1 cellular context compared by ENCODE assay signal in genomic region chr5:345404-346195, GRCh38.
TF ChIP-seq lines count a peak whose summit lies in the region.

No MANE protein-coding gene starts in this region.

TF ChIP-seq in HEK293, 187 proteins besides CTCF, POLR2A, EP300 and RAD21 (continued from another document and continues in another):
- TF ChIP-seq ZBTB44 (tag by site-specific recombination; IDR thresholded peaks at IDR 0.05) (peak; percentile 34; the same call in 1 of the 2 replicates), ZNF24 (tag by site-specific recombination; IDR thresholded peaks at IDR 0.05) (no peak), ATF2 (tag by site-specific recombination; IDR thresholded peaks at IDR 0.05; ENCODE audit: low read depth) (no peak), ZNF843 (tag by site-specific recombination; IDR thresholded peaks at IDR 0.05) (no peak), YY2 (tag by site-specific recombination; IDR thresholded peaks at IDR 0.05) (no peak), MZF1 (tag by site-specific recombination; IDR thresholded peaks at IDR 0.05; ENCODE audit: borderline replicate concordance) (no peak), ZNF184 (tag by site-specific recombination; IDR thresholded peaks at IDR 0.05) (no peak), ZFP3 (tag by site-specific recombination; IDR thresholded peaks at IDR 0.05; ENCODE audit: low read depth) (no peak), ZNF157 (tag by site-specific recombination; IDR thresholded peaks at IDR 0.05) (no peak), ZNF391 (tag by site-specific recombination; IDR thresholded peaks at IDR 0.05; ENCODE audit: borderline replicate concordance, low read depth) (no peak), MEIS1 (CRISPR knock-in tag; IDR thresholded peaks at IDR 0.05; ENCODE audit: borderline replicate concordance) (no peak), REPIN1 (tag by site-specific recombination; IDR thresholded peaks at IDR 0.05; ENCODE audit: low read depth) (no peak), ZBTB20 (tag by site-specific recombination; IDR thresholded peaks at IDR 0.05) (no peak), ZNF169 (tag by site-specific recombination; IDR thresholded peaks at IDR 0.05) (no peak), ZNF600 (tag by site-specific recombination; IDR thresholded peaks at IDR 0.05) (no peak), ZNF660 (tag by site-specific recombination; IDR thresholded peaks at IDR 0.05) (no peak), ZNF692 (tag by site-specific recombination; IDR thresholded peaks at IDR 0.05) (no peak), ZNF677 (tag by site-specific recombination; IDR thresholded peaks at IDR 0.05) (no peak), ZNF473 (tag by site-specific recombination; IDR thresholded peaks at IDR 0.05) (peak; percentile 73; the same call in 1 of the 2 replicates), ZNF585B (tag by site-specific recombination; IDR thresholded peaks at IDR 0.05) (no peak), KLF8 (tag by site-specific recombination; IDR thresholded peaks at IDR 0.05) (no peak), SP3 (tag by site-specific recombination; IDR thresholded peaks at IDR 0.05) (no peak), ZNF548 (tag by site-specific recombination; IDR thresholded peaks at IDR 0.05) (no peak), ZNF658 (tag by site-specific recombination; IDR thresholded peaks at IDR 0.05) (no peak), SP2 (tag by site-specific recombination; IDR thresholded peaks at IDR 0.05) (no peak), ZNF501 (tag by site-specific recombination; IDR thresholded peaks at IDR 0.05) (no peak), ZNF791 (tag by site-specific recombination; IDR thresholded peaks at IDR 0.05) (0 out of 2 replicates have a peak, but pooled peaks have one; percentile 40), ZNF544 (tag by site-specific recombination; IDR thresholded peaks at IDR 0.05) (no peak), PATZ1 (tag by site-specific recombination; IDR thresholded peaks at IDR 0.05) (no peak), ZNF777 (tag by site-specific recombination; IDR thresholded peaks at IDR 0.05; ENCODE audit: borderline replicate concordance) (no peak), ZFHX2 (tag by site-specific recombination; conservative IDR thresholded peaks at IDR 0.05) (peak; percentile 98), ZNF596 (tag by site-specific recombination; IDR thresholded peaks at IDR 0.05) (no peak), ZNF398 (tag by site-specific recombination; IDR thresholded peaks at IDR 0.05) (peak; percentile 41; the same call in 1 of the 2 replicates), ZNF624 (tag by site-specific recombination; IDR thresholded peaks at IDR 0.05) (no peak), ZNF280D (tag by site-specific recombination; IDR thresholded peaks at IDR 0.05) (no peak), ZNF324 (tag by site-specific recombination; IDR thresholded peaks at IDR 0.05) (no peak), GFI1B (tag by site-specific recombination; IDR thresholded peaks at IDR 0.05) (no peak), ZBTB8A (tag by site-specific recombination; IDR thresholded peaks at IDR 0.05) (peak; percentile 21; the same call in 1 of the 2 replicates), ZNF776 (tag by site-specific recombination; IDR thresholded peaks at IDR 0.05; ENCODE audit: borderline replicate concordance) (0 out of 2 replicates have a peak, but pooled peaks have one; percentile 15), ZNF335 (tag by site-specific recombination; conservative IDR thresholded peaks at IDR 0.05) (no peak), ZNF10 (tag by site-specific recombination; IDR thresholded peaks at IDR 0.05) (no peak), HOXD13 (CRISPR knock-in tag; IDR thresholded peaks at IDR 0.05; ENCODE audit: borderline replicate concordance) (no peak), ZNF510 (tag by site-specific recombination; IDR thresholded peaks at IDR 0.05; ENCODE audit: insufficient replicate concordance) (no peak), HIC1 (tag by site-specific recombination; IDR thresholded peaks at IDR 0.05) (peak; percentile 48; the same call in 1 of the 2 replicates), ZNF580 (tag by site-specific recombination; IDR thresholded peaks at IDR 0.05) (no peak), KLF10 (tag by site-specific recombination; IDR thresholded peaks at IDR 0.05) (peak; percentile 60; the same call in 1 of the 2 replicates), ZNF639 (tag by site-specific recombination; IDR thresholded peaks at IDR 0.05) (no peak), ZNF202 (tag by site-specific recombination; IDR thresholded peaks at IDR 0.05; ENCODE audit: borderline replicate concordance) (no peak), ZFP37 (tag by site-specific recombination; IDR thresholded peaks at IDR 0.05) (no peak), ZNF280C (tag by site-specific recombination; IDR thresholded peaks at IDR 0.05) (no peak), ZIC2 (tag by site-specific recombination; IDR thresholded peaks at IDR 0.05) (peak; percentile 92)
